Comparison of ENCODE assay signal across 22 cellular contexts in the genomic region with DNA sequence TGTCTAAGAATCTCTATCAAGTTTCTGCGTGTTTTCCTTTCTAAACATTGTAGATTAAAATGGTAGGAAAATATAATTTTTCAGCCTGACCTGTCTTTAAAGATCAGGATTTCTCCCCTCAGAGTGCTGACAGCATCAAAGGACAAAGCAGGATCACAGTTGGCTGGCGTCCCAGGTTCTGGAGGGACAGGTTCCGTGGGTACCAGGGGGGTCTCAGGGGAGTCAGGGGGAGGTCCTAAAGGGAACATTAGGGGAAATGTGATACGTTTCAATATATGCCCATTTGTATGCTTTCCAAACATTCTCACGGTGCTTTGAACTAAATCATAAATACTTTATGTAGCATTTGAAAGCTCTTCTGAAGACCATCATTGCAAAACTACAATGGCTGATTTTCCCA.
"Had no signal": no experiment of that assay in that cellular context is flagged by ENCODE, and none has a peak within 500 bp of the region (broad histone marks: within the 10 kb centered on the region; RNA-seq: fewer than 3 reads in every experiment).

No MANE protein-coding gene starts in this region.

- DNase-seq: activated CD4-positive, alpha-beta T cell treated with anti-CD3 and anti-CD28 coated beads for 1 hour; activated CD4-positive, alpha-beta T cell treated with anti-CD3 and anti-CD28 coated beads, Interleukin-2, amount 10 ng/mL, durations not matched to agents 7 days and 5 days; activated CD8-positive, alpha-beta T cell treated with anti-CD3 and anti-CD28 coated beads for 36 hours; activated naive CD8-positive, alpha-beta T cell treated with anti-CD3 and anti-CD28 coated beads, Interleukin-2, amount 50 U/mL, for 24 hours; activated T-cell treated with anti-CD3 and anti-CD28 coated beads, Interleukin-2, amount 50 U/mL, for 4 hours; amygdala; caudate nucleus; cortex of kidney; effector memory CD8-positive, alpha-beta T cell; gastrocnemius medialis; hippocampal formation; left cardiac atrium; left ventricle myocardium superior; mammary epithelial cell; midbrain; naive thymus-derived CD4-positive, alpha-beta T cell; nucleus accumbens; stimulated activated CD4-positive, alpha-beta T cell treated with anti-CD3 and anti-CD28 coated beads, Interleukin-1b, Interleukin-23, amount 100 ng/mL, for 48 hours; stimulated activated CD4-positive, alpha-beta T cell treated with anti-CD3 and anti-CD28 coated beads, Interleukin-4, amount 100 ng/mL, for 4 hours; stimulated activated CD8-positive, alpha-beta memory T cell treated with anti-CD3 and anti-CD28 coated beads, Interleukin-4, amount 100 ng/mL, for 48 hours; stimulated activated naive CD8-positive, alpha-beta T cell treated with anti-CD3 and anti-CD28 coated beads, Interleukin-15, amount 100 ng/mL, for 72 hours; substantia nigra had no signal
